Comparison of ENCODE assay signal across 26 cellular contexts in the genomic region with DNA sequence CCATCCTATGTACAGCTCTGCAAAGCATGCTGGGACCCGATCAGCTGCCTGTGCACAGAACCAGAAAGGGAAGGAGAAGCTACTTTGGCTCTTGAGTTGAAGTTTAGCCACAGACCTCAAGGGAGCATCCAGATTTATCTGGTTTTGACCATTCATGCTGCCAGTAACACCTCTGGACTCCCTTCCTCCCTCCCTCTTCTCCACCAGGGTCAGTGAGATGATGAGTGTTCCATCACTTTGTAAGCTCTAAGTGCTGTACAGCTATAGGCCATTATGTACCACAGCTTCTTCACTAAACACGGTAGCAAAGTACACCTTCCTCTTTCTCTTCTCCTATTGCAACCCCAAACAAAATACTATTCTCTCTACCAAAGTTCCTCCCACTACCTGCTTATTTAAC.
DNase-seq lines count a peak whose midpoint lies in the region; ATAC-seq, FAIRE-seq and TF ChIP-seq lines count a peak whose summit lies in the region.
"Had no signal": no experiment of that assay in that cellular context is flagged by ENCODE, and none has a peak within 500 bp of the region (broad histone marks: within the 10 kb centered on the region; RNA-seq: fewer than 3 reads in every experiment).

No MANE protein-coding gene starts in this region.

- H3K4me1 Mint-ChIP-seq in astrocyte (ENCODE audit: low read depth, unreplicated experiment): peaks cover 47% of the 10 kb centered on the region

- H3K27me3 ChIP-seq in BLaER1 treated with 17β-estradiol and CSF1 and Interleukin-3, amounts not matched to agents 10 nM and 100 nM: no peaks in the 10 kb centered on the region
- no peaks in the 10 kb centered on the region for H3K27me3 ChIP-seq in Karpas-422 (ENCODE audit: low read length)
- no peaks in the 10 kb centered on the region for H3K27me3 ChIP-seq in astrocyte (ENCODE audit: insufficient read depth, low read length)

- peak overlapping the region in 7 of 11 experiments; percentile 20 to 64 (median 40); a peak in 9 of 22 replicates for H3K4me2 ChIP-seq in BLaER1 treated with 17β-estradiol and CSF1 and Interleukin-3, amounts not matched to agents 10 nM and 100 nM
- no peak overlapping the region for H3K4me2 ChIP-seq in Karpas-422 (ENCODE audit: low read depth, low read length, poor library complexity, severe bottlenecking)
- peak overlapping the region; percentile 6 for H3K4me2 ChIP-seq in astrocyte (ENCODE audit: low read length)
- H3K4me2 ChIP-seq: SK-N-SH had no signal

- no peak overlapping the region for H3K27ac ChIP-seq in BLaER1 treated with 17β-estradiol and CSF1 and Interleukin-3, amounts not matched to agents 10 nM and 100 nM
- H3K27ac ChIP-seq in Karpas-422 (ENCODE audit: low read length): no peak overlapping the region
- no peak overlapping the region for H3K27ac ChIP-seq in astrocyte (ENCODE audit: low read depth, low read length)
- H3K27ac ChIP-seq: C4-2B had no signal

- H3K4me1 ChIP-seq in BLaER1 treated with 17β-estradiol and CSF1 and Interleukin-3, amounts not matched to agents 10 nM and 100 nM: peaks cover 4 to 23% (median 10%) of the 10 kb centered on the region in 10 experiments; a peak in 18 of 20 replicates
- peaks cover 7% of the 10 kb centered on the region for H3K4me1 ChIP-seq in Karpas-422 (ENCODE audit: low read length)
- peaks cover 39% of the 10 kb centered on the region for H3K4me1 ChIP-seq in astrocyte (ENCODE audit: insufficient read depth, low read length)

- peak; percentile 43 for DNase-seq in Karpas-422
- no peak for DNase-seq in astrocyte (ENCODE audit: low read depth)
- peak; percentile 68 for DNase-seq in renal cortical epithelial cell (ENCODE audit: low read depth)
- no peak for DNase-seq in NCI-H1694 treated with DMSO at 0.1 percent for 48 hours (lab: John Stamatoyannopoulos, UW)
- DNase-seq: AML-193; Caco-2; CD8-positive, alpha-beta T cell; DMS79 treated with DMSO at 0.1 percent for 48 hours; GF-D8; MM.1S; NCI-H1048; NCI-H1417; NCI-H1694; NCI-H2081; NCI-H2227 treated with DMSO at 0.1 percent for 48 hours; NCI-H69; SK-N-SH had no signal

- no peak for ATAC-seq in SK-N-SH treated with all-trans-retinoic acid at 6 μM for 48 hours
- ATAC-seq in GM18861 (IDR thresholded peaks at IDR 0.05; ENCODE audit: unreplicated experiment): no peak
- ATAC-seq: CD8-positive, alpha-beta T cell; HepG2; K562 had no signal

- no peaks in the 10 kb centered on the region for H3K9me2 ChIP-seq in Karpas-422 (replicated peaks; ENCODE audit: insufficient read depth, low read length)
- H3K9me2 ChIP-seq: SK-N-SH had no signal

- H3K79me2 ChIP-seq in Karpas-422 (ENCODE audit: low read length) (no peaks in the 10 kb centered on the region), astrocyte (ENCODE audit: insufficient read depth, low read length) (peaks cover 80% of the 10 kb centered on the region)

- H4K20me1 ChIP-seq in BLaER1 treated with 17β-estradiol and CSF1 and Interleukin-3, amounts not matched to agents 10 nM and 100 nM: no peaks in the 10 kb centered on the region
- H4K20me1 ChIP-seq in Karpas-422 (ENCODE audit: insufficient read depth, low read depth, low read length) (no peaks in the 10 kb centered on the region), astrocyte (ENCODE audit: insufficient read depth, low read length) (no peaks in the 10 kb centered on the region)

- H3K9ac ChIP-seq in BLaER1 treated with 17β-estradiol and CSF1 and Interleukin-3, amounts not matched to agents 10 nM and 100 nM: no peak overlapping the region
- H3K9ac ChIP-seq in Karpas-422 (ENCODE audit: low read length) (no peak overlapping the region), astrocyte (ENCODE audit: low read length) (no peak overlapping the region)
- H3K9ac ChIP-seq: SK-N-SH had no signal

- H3K4me3 ChIP-seq in BLaER1 treated with 17β-estradiol and CSF1 and Interleukin-3, amounts not matched to agents 10 nM and 100 nM: no peak overlapping the region
- H3K4me3 ChIP-seq in Karpas-422 (ENCODE audit: low read length): no peak overlapping the region
- H3K4me3 ChIP-seq in astrocyte (ENCODE audit: insufficient read depth, low read depth, low read length): no peak overlapping the region
- H3K4me3 ChIP-seq: K562 had no signal

- no peaks in the 10 kb centered on the region for H3K27me3 Mint-ChIP-seq in astrocyte (ENCODE audit: low read depth, unreplicated experiment)

- TF ChIP-seq CTCF in astrocyte (IDR thresholded peaks at IDR 0.05; ENCODE audit: insufficient read depth, low read depth, low read length): no peak

- no peak overlapping the region for H3K27ac Mint-ChIP-seq in astrocyte (ENCODE audit: unreplicated experiment)
- H3K27ac Mint-ChIP-seq: CD8-positive, alpha-beta T cell had no signal

- H2AFZ ChIP-seq in Karpas-422 (ENCODE audit: low read length): no peak overlapping the region
- H2AFZ ChIP-seq in astrocyte (ENCODE audit: low read depth, low read length): no peak overlapping the region

- H3K9me3 Mint-ChIP-seq in astrocyte (ENCODE audit: unreplicated experiment): peaks cover 9% of the 10 kb centered on the region
- H3K9me3 Mint-ChIP-seq: CD8-positive, alpha-beta T cell had no signal

- FAIRE-seq in astrocyte (lab: Jason Lieb, UNC): no peak
- FAIRE-seq: GM12892, GM19239, HepG2, K562, RCC 7860 had no signal

- 0 out of 22 replicates have a peak, but pooled peaks cover 0 to 3% (median 0%) of the 10 kb centered on the region in 11 experiments for H3K36me3 ChIP-seq in BLaER1 treated with 17β-estradiol and CSF1 and Interleukin-3, amounts not matched to agents 10 nM and 100 nM
- H3K36me3 ChIP-seq in Karpas-422 (ENCODE audit: insufficient read depth, low read length) (no peaks in the 10 kb centered on the region), astrocyte (ENCODE audit: insufficient read depth, low read length) (no peaks in the 10 kb centered on the region)

- peaks cover 19 to 34% (median 25%) of the 10 kb centered on the region in 11 experiments; a peak in 21 of 22 replicates for H3K9me3 ChIP-seq in BLaER1 treated with 17β-estradiol and CSF1 and Interleukin-3, amounts not matched to agents 10 nM and 100 nM (replicated peaks in 1 of 11)
- H3K9me3 ChIP-seq in Karpas-422 (ENCODE audit: low read length) (no peaks in the 10 kb centered on the region), astrocyte (ENCODE audit: insufficient read depth, low read depth, low read length) (no peaks in the 10 kb centered on the region)
- H3K9me3 ChIP-seq: Caco-2 had no signal

- no peak overlapping the region for H3K4me3 Mint-ChIP-seq in astrocyte (ENCODE audit: unreplicated experiment)
- H3K4me3 Mint-ChIP-seq: CD8-positive, alpha-beta T cell had no signal

- H3K36me3 Mint-ChIP-seq in astrocyte (ENCODE audit: low read depth, unreplicated experiment): peaks cover 13% of the 10 kb centered on the region
- H3K36me3 Mint-ChIP-seq: CD8-positive, alpha-beta T cell had no signal

TF ChIP-seq in SK-N-SH treated with all-trans-retinoic acid at 6 μM for 48 hours, 23 proteins besides CTCF, POLR2A, EP300 and RAD21:
- TF ChIP-seq OSR1 (CRISPR knock-in tag; IDR thresholded peaks at IDR 0.05): no peak
- no peak for TF ChIP-seq ZNF565 (CRISPR knock-in tag; conservative IDR thresholded peaks at IDR 0.05; ENCODE audit: low read depth)
- no peak for TF ChIP-seq ARNTL (CRISPR knock-in tag; IDR thresholded peaks at IDR 0.05; ENCODE audit: borderline replicate concordance, low read depth)
- TF ChIP-seq, protein P1, sequence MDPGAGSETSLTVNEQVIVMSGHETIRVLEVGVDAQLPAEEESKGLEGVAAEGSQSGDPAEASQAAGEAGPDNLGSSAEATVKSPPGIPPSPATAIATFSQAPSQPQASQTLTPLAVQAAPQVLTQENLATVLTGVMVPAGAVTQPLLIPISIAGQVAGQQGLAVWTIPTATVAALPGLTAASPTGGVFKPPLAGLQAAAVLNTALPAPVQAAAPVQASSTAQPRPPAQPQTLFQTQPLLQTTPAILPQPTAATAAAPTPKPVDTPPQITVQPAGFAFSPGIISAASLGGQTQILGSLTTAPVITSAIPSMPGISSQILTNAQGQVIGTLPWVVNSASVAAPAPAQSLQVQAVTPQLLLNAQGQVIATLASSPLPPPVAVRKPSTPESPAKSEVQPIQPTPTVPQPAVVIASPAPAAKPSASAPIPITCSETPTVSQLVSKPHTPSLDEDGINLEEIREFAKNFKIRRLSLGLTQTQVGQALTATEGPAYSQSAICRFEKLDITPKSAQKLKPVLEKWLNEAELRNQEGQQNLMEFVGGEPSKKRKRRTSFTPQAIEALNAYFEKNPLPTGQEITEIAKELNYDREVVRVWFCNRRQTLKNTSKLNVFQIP (CRISPR knock-in tag; IDR thresholded peaks at IDR 0.05; ENCODE audit: borderline replicate concordance, low read depth): no peak

Comparison
In these comparisons a context has a peak if more than half of its experiments do, and no peak if none do; other contexts are left out.
1. DNase-seq: peak in Karpas-422 (single experiment) and renal cortical epithelial cell (single experiment); none in astrocyte (single experiment) and NCI-H1694 treated with DMSO at 0.1 percent for 48 hours (single experiment).